ENCODE assay signal across 8 cellular contexts in the genomic region with DNA sequence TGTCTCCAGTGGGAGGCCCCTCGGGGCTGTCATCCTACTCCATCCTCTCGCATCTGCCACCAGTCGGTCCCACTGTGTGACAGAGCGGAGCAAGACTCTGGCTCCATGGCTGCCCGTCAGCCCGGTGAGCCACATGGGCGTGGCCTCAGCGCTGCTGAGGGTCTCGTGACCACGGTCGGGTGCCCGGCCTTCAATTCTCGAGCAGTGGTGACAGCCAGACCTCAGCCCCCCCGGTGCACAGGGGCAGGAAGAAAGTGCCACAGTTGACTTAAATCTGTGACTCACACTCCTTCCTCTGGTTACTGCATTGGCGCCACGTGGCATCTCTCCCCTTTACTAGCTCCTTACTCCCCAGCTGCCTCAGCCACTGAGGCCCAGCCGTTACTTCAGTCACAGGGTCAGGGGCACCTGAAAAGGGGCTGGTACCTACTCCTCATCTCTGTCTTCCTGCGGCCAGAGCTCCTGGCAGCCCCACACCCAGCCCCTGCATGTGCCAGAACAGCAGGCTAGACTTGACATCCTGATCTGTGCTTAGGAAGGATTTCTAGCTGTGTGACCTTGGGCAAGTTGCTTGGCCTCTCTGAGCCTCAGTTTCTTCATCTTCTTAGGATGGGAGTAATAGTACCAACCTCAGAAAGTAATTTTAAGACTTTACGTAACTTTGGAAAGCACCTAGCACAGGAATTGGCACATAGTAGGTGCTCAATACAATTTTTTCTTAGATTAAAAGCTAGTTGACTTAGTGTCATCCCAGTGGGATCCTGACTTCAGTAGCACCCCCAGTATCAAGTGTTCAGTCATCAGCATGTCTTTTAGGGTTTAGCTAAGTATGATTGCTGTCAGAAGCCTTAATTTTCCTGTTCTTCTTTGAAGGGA.
DNase-seq lines count a peak whose midpoint lies in the region; ATAC-seq lines count a peak whose summit lies in the region.

No MANE protein-coding gene starts in this region.

- H3K23ac ChIP-seq in trophoblast cell (ENCODE audit: low read length), result no peak overlapping the region

- no peak overlapping the region for H3K27ac ChIP-seq in trophoblast cell (ENCODE audit: low read depth, low read length)

- H2BK5ac ChIP-seq in trophoblast cell (ENCODE audit: low read depth, low read length, poor library complexity), result no peak overlapping the region

- H3K27me3 Mint-ChIP-seq in stimulated activated naive CD8-positive, alpha-beta T cell treated with anti-CD3 and anti-CD28 coated beads, Interleukin-15, Interleukin-2, amounts not matched to agents 100 ng/mL and 50 ng/mL, for 24 hours, result no peaks in the 10 kb centered on the region

- WGBS in trophoblast cell (ENCODE audit: extremely low coverage, insufficient coverage, insufficient read length), result no CpG with 5 or more reads among the region's 19 CpGs

- H3K4me3 Mint-ChIP-seq in stimulated activated naive CD8-positive, alpha-beta T cell treated with anti-CD3 and anti-CD28 coated beads, Interleukin-15, Interleukin-2, amounts not matched to agents 100 ng/mL and 50 ng/mL, for 24 hours, result peak overlapping the region; percentile 8

- no peak overlapping the region for H3K9ac ChIP-seq in trophoblast cell (ENCODE audit: low read length)

- peaks cover 46 to 63% of the 10 kb centered on the region in 2 experiments for H3K36me3 ChIP-seq in trophoblast cell (ENCODE audit: control insufficient read depth in 1 of 2, insufficient read depth in 2 of 2, low read length in 2 of 2)

- no peak overlapping the region for H3K4me3 ChIP-seq in trophoblast cell (ENCODE audit: low read depth, low read length)

- H2BK12ac ChIP-seq in trophoblast cell (ENCODE audit: low read length), result no peak overlapping the region

- no peaks in the 10 kb centered on the region for H3K9me3 ChIP-seq in trophoblast cell (ENCODE audit: insufficient read depth, low read depth, low read length)

- peak; percentile 50 for ATAC-seq in HG03521 (IDR thresholded peaks at IDR 0.05; ENCODE audit: unreplicated experiment)

- peaks cover 65% of the 10 kb centered on the region for H3K36me3 Mint-ChIP-seq in stimulated activated naive CD8-positive, alpha-beta T cell treated with anti-CD3 and anti-CD28 coated beads, Interleukin-15, Interleukin-2, amounts not matched to agents 100 ng/mL and 50 ng/mL, for 24 hours (ENCODE audit: low read depth)

- no peak overlapping the region for H4K91ac ChIP-seq in trophoblast cell (ENCODE audit: low read depth, low read length)

- H3K79me1 ChIP-seq in trophoblast cell (ENCODE audit: low read length), result no peaks in the 10 kb centered on the region

- no peak overlapping the region for H2BK120ac ChIP-seq in trophoblast cell (ENCODE audit: insufficient read depth, low read length, poor library complexity)

- H3K27ac Mint-ChIP-seq in stimulated activated naive CD8-positive, alpha-beta T cell treated with anti-CD3 and anti-CD28 coated beads, Interleukin-15, Interleukin-2, amounts not matched to agents 100 ng/mL and 50 ng/mL, for 24 hours, result peak overlapping the region; percentile 95

- no peak overlapping the region for H3K18ac ChIP-seq in trophoblast cell (ENCODE audit: low read length)

- H3K4ac ChIP-seq in trophoblast cell (ENCODE audit: low read depth, low read length), result no peak overlapping the region

- no peaks in the 10 kb centered on the region for H3K79me2 ChIP-seq in trophoblast cell (ENCODE audit: control insufficient read depth, insufficient read depth, low read length, poor library complexity)

- no peak overlapping the region for H2AK5ac ChIP-seq in trophoblast cell (ENCODE audit: low read length)

- no peaks in the 10 kb centered on the region for H3K27me3 ChIP-seq in trophoblast cell (ENCODE audit: insufficient read depth, low read length)

- no peak overlapping the region for H4K8ac ChIP-seq in trophoblast cell (ENCODE audit: low read depth, low read length)

- DNase-seq in activated T-cell treated with anti-CD3 and anti-CD28 coated beads for 1 hour (ENCODE audit: low read depth) (peak; percentile 8), amniotic epithelial cell (ENCODE audit: low read depth) (peak; percentile 27), DMS79 treated with DMSO at 0.1 percent for 48 hours (lab: John Stamatoyannopoulos, UW) (no peak), trophoblast cell (no peak), NCI-H1417 (lab: John Stamatoyannopoulos, UW) (no peak)
- DNase-seq in activated T-cell treated with anti-CD3 and anti-CD28 coated beads, Interleukin-2, amount 50 U/mL, for 1 hour, result no peak

- no peak overlapping the region for H3K4me2 ChIP-seq in trophoblast cell (ENCODE audit: low read length)

- peaks cover 48% of the 10 kb centered on the region for H3K4me1 Mint-ChIP-seq in stimulated activated naive CD8-positive, alpha-beta T cell treated with anti-CD3 and anti-CD28 coated beads, Interleukin-15, Interleukin-2, amounts not matched to agents 100 ng/mL and 50 ng/mL, for 24 hours (ENCODE audit: low read depth)

- no peaks in the 10 kb centered on the region for H3K9me3 Mint-ChIP-seq in stimulated activated naive CD8-positive, alpha-beta T cell treated with anti-CD3 and anti-CD28 coated beads, Interleukin-15, Interleukin-2, amounts not matched to agents 100 ng/mL and 50 ng/mL, for 24 hours

- H3K4me1 ChIP-seq in trophoblast cell (ENCODE audit: control insufficient read depth in 1 of 2, insufficient read depth in 2 of 2, low read length in 2 of 2), result no peaks in the 10 kb centered on the region

- no peak overlapping the region for H3K14ac ChIP-seq in trophoblast cell (ENCODE audit: low read length)

- no peak overlapping the region for H2AFZ ChIP-seq in trophoblast cell (ENCODE audit: insufficient read depth, low read length, poor library complexity)

- H4K12ac ChIP-seq in trophoblast cell (ENCODE audit: low read depth, low read length), result no peak overlapping the region

Comparison
In these comparisons a context has a peak if more than half of its experiments do, and no peak if none do; other contexts are left out.
1. DNase-seq: peak in activated T-cell treated with anti-CD3 and anti-CD28 coated beads for 1 hour (single experiment) and amniotic epithelial cell (single experiment); none in activated T-cell treated with anti-CD3 and anti-CD28 coated beads, Interleukin-2, amount 50 U/mL, for 1 hour (single experiment), DMS79 treated with DMSO at 0.1 percent for 48 hours (single experiment), trophoblast cell (0 of 2) and NCI-H1417 (0 of 3).